ENCODE assay signal across 13 cellular contexts in the genomic region with DNA sequence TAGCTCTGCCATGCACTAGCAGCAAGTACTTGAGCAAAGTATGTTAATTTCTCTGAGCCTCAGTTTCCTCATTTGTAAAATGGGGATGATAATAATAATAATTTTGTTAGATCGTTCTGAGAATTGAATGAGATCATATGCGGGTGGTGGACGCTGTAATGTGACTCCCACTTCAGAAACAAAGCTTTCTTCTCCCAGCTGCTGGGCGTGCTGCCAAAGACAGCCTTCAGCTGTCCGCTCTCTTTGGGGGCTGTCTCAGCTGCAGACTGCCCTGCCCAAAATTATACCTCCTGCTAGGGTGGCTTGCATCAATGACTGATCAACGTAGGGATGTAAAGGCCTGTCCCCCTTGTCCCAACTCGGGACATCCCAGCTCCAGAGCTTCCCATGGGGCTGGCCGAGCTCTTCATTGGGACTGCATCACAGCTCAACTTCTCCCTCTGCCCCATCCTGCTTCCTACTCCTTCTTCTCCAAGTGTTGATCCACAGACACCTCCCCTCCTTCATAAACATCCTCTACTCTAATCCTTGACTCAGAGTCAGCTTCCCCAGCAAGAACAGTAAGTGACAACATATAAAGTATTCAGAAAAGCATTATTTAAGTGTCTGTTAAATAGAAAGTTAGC. TPM values are rescaled to one million over a fixed set of nuclear protein-coding genes. Genes with fewer than 3 reads are reported as not detected.
DNase-seq lines count a peak whose midpoint lies in the region; ATAC-seq and TF ChIP-seq lines count a peak whose summit lies in the region.
"Had no signal": no experiment of that assay in that cellular context is flagged by ENCODE, and none has a peak within 500 bp of the region (broad histone marks: within the 10 kb centered on the region; RNA-seq: fewer than 3 reads in every experiment).

No MANE protein-coding gene starts in this region.

- H4K5ac ChIP-seq in H9 (ENCODE audit: insufficient read length, low read depth, low read length), result no peak overlapping the region

- H3K9me3 ChIP-seq in cardiac muscle cell (ENCODE audit: low read depth) (no peaks in the 10 kb centered on the region), H9 (ENCODE audit: control insufficient read depth, low read depth, low read length) (no peaks in the 10 kb centered on the region)
- H3K9me3 ChIP-seq: MG63, tibial artery had no signal

- H2BK12ac ChIP-seq in H9 (ENCODE audit: insufficient read length, low read depth, low read length), result no peak overlapping the region

- H3K9me3 Mint-ChIP-seq in stimulated activated memory B cell treated with anti-CD40 and anti-IgM and Interleukin-4, amounts not matched to agents 10 μg/mL and 1 μg/mL and 100 μg/mL, for 72 hours, result peaks cover 9% of the 10 kb centered on the region
- peaks cover 4 to 11% of the 10 kb centered on the region in 2 experiments; a peak in 4 of 5 replicates for H3K9me3 Mint-ChIP-seq in H9

- H3K23ac ChIP-seq in H9 (ENCODE audit: insufficient read length, low read depth, low read length), result no peak overlapping the region

- no peak overlapping the region for H3K4me3 Mint-ChIP-seq in stimulated activated memory B cell treated with anti-CD40 and anti-IgM and Interleukin-4, amounts not matched to agents 10 μg/mL and 1 μg/mL and 100 μg/mL, for 72 hours
- no peak overlapping the region for H3K4me3 Mint-ChIP-seq in H9
- H3K4me3 Mint-ChIP-seq: activated B cell treated with CpG ODN at 0.5 μM for 24 hours had no signal

- H2AK5ac ChIP-seq in H9 (ENCODE audit: insufficient read length, low read length), result no peak overlapping the region

- H2BK20ac ChIP-seq in H9 (ENCODE audit: low read depth, low read length, poor library complexity, severe bottlenecking), result no peak overlapping the region

- H3K36me3 ChIP-seq in cardiac muscle cell, result no peaks in the 10 kb centered on the region
- H3K36me3 ChIP-seq: MG63, tibial artery had no signal

- DNase-seq in Right ventricle myocardium inferior (ENCODE audit: missing footprints), result no peak
- no peak for DNase-seq in cardiac septum (ENCODE audit: low spot score)
- DNase-seq in SHP77 (lab: John Stamatoyannopoulos, UW), result peak; percentile 82 to 84
- DNase-seq in cardiac muscle cell (ENCODE audit: low read depth in 1 of 2, low spot score in 1 of 2), result peak; percentile 46 to 86
- DNase-seq in NCI-H226, result no peak
- no peak for DNase-seq in H9
- DNase-seq: activated B cell treated with CpG ODN at 0.5 μM for 24 hours, aorta, kidney glomerular epithelial cell, MG63, tibial artery had no signal

- no peak overlapping the region for H3K27ac ChIP-seq in cardiac muscle cell
- H3K27ac ChIP-seq in H9 (ENCODE audit: insufficient read length, low read depth, low read length), result no peak overlapping the region
- H3K27ac ChIP-seq: tibial artery had no signal

- ATAC-seq in Right ventricle myocardium inferior (peak; percentile 39), HG03457 (IDR thresholded peaks at IDR 0.05; ENCODE audit: unreplicated experiment) (no peak)
- ATAC-seq in stimulated activated memory B cell treated with anti-CD40 and anti-IgM and Interleukin-4, amounts not matched to agents 10 μg/mL and 1 μg/mL and 100 μg/mL, for 72 hours, result no peak

- no peak overlapping the region for H3K4ac ChIP-seq in H9 (ENCODE audit: low read depth, low read length)

- TF ChIP-seq CTCF in cardiac muscle cell (IDR thresholded peaks at IDR 0.05; ENCODE audit: low read depth, low read length) (no peak), H9 (conservative IDR thresholded peaks at IDR 0.05) (no peak)

- no peak overlapping the region for H2AFZ ChIP-seq in H9 (ENCODE audit: low read length)

- H3K9ac ChIP-seq in H9 (ENCODE audit: extremely low read depth, insufficient read length, low read length), result no peak overlapping the region

- WGBS in H9 (ENCODE audit: extremely low coverage, insufficient read length, low lambda C conversion rate), result no CpG with 5 or more reads among the region's 8 CpGs

- no peak overlapping the region for H4K91ac ChIP-seq in H9 (ENCODE audit: insufficient read length, low read depth, low read length)

- H3K27me3 Mint-ChIP-seq in stimulated activated memory B cell treated with anti-CD40 and anti-IgM and Interleukin-4, amounts not matched to agents 10 μg/mL and 1 μg/mL and 100 μg/mL, for 72 hours, result peaks cover 41% of the 10 kb centered on the region
- H3K27me3 Mint-ChIP-seq in H9 (ENCODE audit: low read depth), result peaks cover 27% of the 10 kb centered on the region

- no peaks in the 10 kb centered on the region for H3K23me2 ChIP-seq in H9 (ENCODE audit: insufficient read length, low read depth, low read length, poor library complexity, severe bottlenecking)

- H3K4me1 ChIP-seq in cardiac muscle cell (ENCODE audit: low read depth) (no peaks in the 10 kb centered on the region), H9 (ENCODE audit: insufficient read depth, low read length) (no peaks in the 10 kb centered on the region)
- H3K4me1 ChIP-seq: tibial artery had no signal

- H3K4me3 ChIP-seq in cardiac muscle cell, result no peak overlapping the region
- H3K4me3 ChIP-seq: MG63, tibial artery had no signal

- H3K4me2 ChIP-seq in H9 (ENCODE audit: insufficient read depth, insufficient read length, low read length), result no peak overlapping the region

- H3K79me2 ChIP-seq in H9 (ENCODE audit: insufficient read depth, low read length), result no peaks in the 10 kb centered on the region

- H3K4me1 Mint-ChIP-seq in stimulated activated memory B cell treated with anti-CD40 and anti-IgM and Interleukin-4, amounts not matched to agents 10 μg/mL and 1 μg/mL and 100 μg/mL, for 72 hours, result no peaks in the 10 kb centered on the region
- H3K4me1 Mint-ChIP-seq in H9, result peaks cover 2 to 4% of the 10 kb centered on the region in 2 experiments; a peak in 1 of 4 replicates
- H3K4me1 Mint-ChIP-seq: activated B cell treated with CpG ODN at 0.5 μM for 24 hours had no signal

- H3K79me1 ChIP-seq in H9 (ENCODE audit: insufficient read depth, low read depth, low read length, poor library complexity, severe bottlenecking), result no peaks in the 10 kb centered on the region

- H4K20me1 ChIP-seq in H9 (ENCODE audit: control insufficient read depth, insufficient read depth, insufficient read length), result no peaks in the 10 kb centered on the region

- no peak overlapping the region for H2BK15ac ChIP-seq in H9 (ENCODE audit: low read depth, low read length)

- intact Hi-C loops in Right ventricle myocardium inferior (cut with DNase I), result no loop called here
- intact Hi-C loops in cardiac septum (cut with DNase I), result no loop called here

- H3K36me3 Mint-ChIP-seq in stimulated activated memory B cell treated with anti-CD40 and anti-IgM and Interleukin-4, amounts not matched to agents 10 μg/mL and 1 μg/mL and 100 μg/mL, for 72 hours, result no peaks in the 10 kb centered on the region
- H3K36me3 Mint-ChIP-seq in H9 (ENCODE audit: insufficient read depth in 1 of 3, low read depth in 3 of 3), result peaks cover 0 to 4% (median 0%) of the 10 kb centered on the region in 3 experiments; a peak in 2 of 7 replicates

- no peak overlapping the region for H4K8ac ChIP-seq in H9 (replicated peaks; ENCODE audit: insufficient read length, low read depth, low read length)

- no peak overlapping the region for H3K56ac ChIP-seq in H9 (ENCODE audit: insufficient read length, low read depth, low read length)

- H3K18ac ChIP-seq in H9 (ENCODE audit: insufficient read length, low read depth, low read length), result no peak overlapping the region

- H3K27me3 ChIP-seq in cardiac muscle cell (peaks cover 3% of the 10 kb centered on the region), H9 (ENCODE audit: insufficient read depth, low read length) (no peaks in the 10 kb centered on the region; the same call in 1 of the 2 replicates)
- H3K27me3 ChIP-seq: MG63 had no signal

- H2BK5ac ChIP-seq in H9 (ENCODE audit: insufficient read length, low read length), result no peak overlapping the region

- H3K27ac Mint-ChIP-seq in stimulated activated memory B cell treated with anti-CD40 and anti-IgM and Interleukin-4, amounts not matched to agents 10 μg/mL and 1 μg/mL and 100 μg/mL, for 72 hours, result no peak overlapping the region
- no peak overlapping the region for H3K27ac Mint-ChIP-seq in H9
- H3K27ac Mint-ChIP-seq: activated B cell treated with CpG ODN at 0.5 μM for 24 hours had no signal

- H3K14ac ChIP-seq in H9 (ENCODE audit: insufficient read depth, low read length), result no peak overlapping the region; the same call in 1 of the 2 replicates

- no peak overlapping the region for H3T11ph ChIP-seq in H9 (ENCODE audit: low read length)

- H2BK120ac ChIP-seq in H9 (ENCODE audit: low read depth, low read length, poor library complexity, severe bottlenecking), result no peak overlapping the region

RNA-seq across cellular contexts. Expression of a gene that starts 30.7 kb away (rescaled TPM):
- total RNA-seq in Right ventricle myocardium inferior, result 58.4 TPM
- 51.9 TPM for total RNA-seq in cardiac septum
- total RNA-seq in cardiac muscle cell, result 0.88 and 4.1 TPM in 2 replicates
- polyA plus RNA-seq in cardiac muscle cell, result 1.1 and 5.6 TPM in 2 replicates
- 0.20 TPM in 1 of 2 replicates, not detected in the other for total RNA-seq in H9 (2021)
- total RNA-seq: activated B cell treated with CpG ODN at 0.5 μM for 24 hours had no signal

Comparison
In these comparisons a context has a peak if more than half of its experiments do, and no peak if none do; other contexts are left out.
1. DNase-seq: peak in SHP77 (2 of 2) and cardiac muscle cell (2 of 2); none in Right ventricle myocardium inferior (single experiment), cardiac septum (single experiment), NCI-H226 (single experiment) and H9 (single experiment).
2. RNA of a gene that starts 30.7 kb away (total RNA-seq): 58.4 TPM in Right ventricle myocardium inferior (single experiment) and 51.9 TPM in cardiac septum (single experiment); 0.88 to 4.1 TPM in cardiac muscle cell and 0.20 TPM in H9; every median in the first group is over 10 times any median in the second.